Comparison of ENCODE assay signal across 11 cellular contexts in genomic region chr10:116470768-116471415, GRCh38. TPM values are rescaled to one million over a fixed set of nuclear protein-coding genes. Genes with fewer than 3 reads are reported as not detected.
DNase-seq lines count a peak whose midpoint lies in the region; ATAC-seq lines count a peak whose summit lies in the region.
"Had no signal": no experiment of that assay in that cellular context is flagged by ENCODE, and none has a peak within 500 bp of the region (broad histone marks: within the 10 kb centered on the region; RNA-seq: fewer than 3 reads in every experiment).

No MANE protein-coding gene starts in this region.

- no peak overlapping the region for H3K27ac ChIP-seq in ACC112 (ENCODE audit: low read depth, low read length)
- no peak overlapping the region for H3K27ac ChIP-seq in GM23248
- H3K27ac ChIP-seq: parathyroid adenoma, thoracic aorta had no signal

- H2AFZ ChIP-seq in ACC112 (ENCODE audit: low read length, unreplicated experiment) (no peak overlapping the region), GM23248 (no peak overlapping the region)
- H2AFZ ChIP-seq: parathyroid adenoma had no signal

- no peak overlapping the region for H3K4me2 ChIP-seq in GM23248 (ENCODE audit: unreplicated experiment)

- H3K9me3 ChIP-seq in GM23248 (ENCODE audit: low read depth), result no peaks in the 10 kb centered on the region
- H3K9me3 ChIP-seq: thoracic aorta had no signal

- no peaks in the 10 kb centered on the region for H4K20me1 ChIP-seq in GM23248 (ENCODE audit: insufficient read depth)

- DNase-seq in GM23248 (peak; percentile 70), OCI-M1 (lab: John Stamatoyannopoulos, UW) (peak; percentile 43), glomerular visceral epithelial cell (ENCODE audit: extremely low spot score) (peak; percentile 21), C1 segment of cervical spinal cord (lab: John Stamatoyannopoulos, UW) (no peak), G401 (ENCODE audit: low spot score) (no peak)
- DNase-seq: activated CD4-positive, alpha-beta T cell treated with anti-CD3 and anti-CD28 coated beads, Interleukin-2, amount 10 ng/mL, durations not matched to agents 7 days and 5 days had no signal

- 31 to 34% methylated on average over 6 of the region's 6 CpGs for WGBS in GM23248 (ENCODE audit: low coverage in 1 of 2, low lambda C conversion rate in 2 of 2, missing lambda C conversion rate in 2 of 2), 2 experiments

- no peak for ATAC-seq in activated CD4-positive, CD25-positive, alpha-beta regulatory T cell treated with anti-CD3 and anti-CD28 coated beads, Interleukin-2, amount 50 U/mL, for 24 hours
- no peak for ATAC-seq in GM21423 (IDR thresholded peaks at IDR 0.05; ENCODE audit: unreplicated experiment)

- in situ Hi-C loops in GM23248 (cut with MboI), result no loop called here
- in situ Hi-C loops in G401 (cut with HindIII; ENCODE audit: low sequenced_read_pairs), result no loop called here

- H3K9me2 ChIP-seq in GM23248 (ENCODE audit: insufficient read depth), result no peaks in the 10 kb centered on the region

- H3K4me3 ChIP-seq in ACC112 (ENCODE audit: low read depth, low read length) (0 out of 2 replicates have a peak overlapping the region, but pooled peaks have one; percentile 40), GM23248 (no peak overlapping the region)
- H3K4me3 ChIP-seq: thoracic aorta had no signal

- H3K36me3 ChIP-seq in ACC112 (ENCODE audit: insufficient read depth, low read length) (no peaks in the 10 kb centered on the region), GM23248 (ENCODE audit: low read depth) (no peaks in the 10 kb centered on the region)
- H3K36me3 ChIP-seq: thoracic aorta had no signal

- H3F3A ChIP-seq in GM23248 (ENCODE audit: insufficient read depth), result no peaks in the 10 kb centered on the region

- H3K9ac ChIP-seq in GM23248, result no peak overlapping the region
- H3K9ac ChIP-seq: parathyroid adenoma had no signal

- peaks cover 1% of the 10 kb centered on the region; the same call in 1 of the 2 replicates for H3K27me3 ChIP-seq in ACC112 (ENCODE audit: insufficient read depth, low read length)
- no peaks in the 10 kb centered on the region for H3K27me3 ChIP-seq in GM23248 (replicated peaks; ENCODE audit: insufficient read depth)

- H3K79me2 ChIP-seq in ACC112 (ENCODE audit: control insufficient read depth, insufficient read depth, low read length, unreplicated experiment), result no peaks in the 10 kb centered on the region
- H3K79me2 ChIP-seq in GM23248 (ENCODE audit: insufficient read depth), result no peaks in the 10 kb centered on the region
- H3K79me2 ChIP-seq: parathyroid adenoma had no signal

- H3K4me1 ChIP-seq in ACC112 (ENCODE audit: control insufficient read depth, insufficient read depth, low read length, unreplicated experiment) (no peaks in the 10 kb centered on the region), GM23248 (ENCODE audit: insufficient read depth) (0 out of 2 replicates have a peak, but pooled peaks cover 4% of the 10 kb centered on the region)
- H3K4me1 ChIP-seq: parathyroid adenoma had no signal

RNA-seq across cellular contexts. Expression of gene PNLIPRP3, which starts 43.2 kb away (rescaled TPM):
- total RNA-seq in GM23248 (2014; rRNA removed; shearing (Covaris generic)), result not detected in 2 replicates
- not detected in 2 replicates for polyA plus RNA-seq in GM23248 (2016; fragmentation: Nextera tagmentation; extraction: Ambion mirVana)
- not detected in 2 replicates for total RNA-seq in G401 (2014; rRNA removed; shearing (Covaris generic))
- total RNA-seq: activated CD4-positive, alpha-beta T cell treated with anti-CD3 and anti-CD28 coated beads, Interleukin-2, amount 10 ng/mL, durations not matched to agents 7 days and 5 days had no signal

Comparison
In these comparisons a context has a peak if more than half of its experiments do, and no peak if none do; other contexts are left out.
1. DNase-seq: peak in GM23248 (single experiment), OCI-M1 (single experiment) and glomerular visceral epithelial cell (single experiment); none in C1 segment of cervical spinal cord (0 of 14) and G401 (single experiment).